In genomic region chr11:64804346-64805210, GRCh38 we compare ENCODE assay signal across 9 cellular contexts. TPM values are rescaled to one million over a fixed set of nuclear protein-coding genes. Genes with fewer than 3 reads are reported as not detected.
DNase-seq lines count a peak whose midpoint lies in the region; ATAC-seq and TF ChIP-seq lines count a peak whose summit lies in the region.
"Had no signal": no experiment of that assay in that cellular context is flagged by ENCODE, and none has a peak within 500 bp of the region (broad histone marks: within the 10 kb centered on the region; RNA-seq: fewer than 3 reads in every experiment).

No MANE protein-coding gene starts in this region.

- H3K9me3 ChIP-seq in SK-N-MC (ENCODE audit: low read depth, low read length): no peaks in the 10 kb centered on the region
- no peaks in the 10 kb centered on the region for H3K9me3 ChIP-seq in gastroesophageal sphincter
- H3K9me3 ChIP-seq in stomach: no peaks in the 10 kb centered on the region
- H3K9me3 ChIP-seq: BE2C had no signal

- CTCF ChIA-PET in activated CD4-positive, alpha-beta T cell treated with anti-CD3 and anti-CD28 coated beads for 36 hours (lab: Charles Lee): interaction anchor here (0.7 to 1.4 kb wide), 3 partner anchors 17 to 194 kb away, joined by 3 read pairs; no protein-coding TSS in a partner anchor

- H3K9me3 Mint-ChIP-seq in activated CD4-positive, alpha-beta T cell treated with anti-CD3 and anti-CD28 coated beads for 36 hours (ENCODE audit: low read depth): no peaks in the 10 kb centered on the region

- H3K27me3 ChIP-seq in gastroesophageal sphincter: no peaks in the 10 kb centered on the region
- H3K27me3 ChIP-seq in stomach: no peaks in the 10 kb centered on the region
- H3K27me3 ChIP-seq: BE2C had no signal

- POLR2A ChIA-PET in activated CD4-positive, alpha-beta T cell treated with anti-CD3 and anti-CD28 coated beads for 36 hours (lab: Charles Lee): no interaction called here

- H3K36me3 Mint-ChIP-seq in activated CD4-positive, alpha-beta T cell treated with anti-CD3 and anti-CD28 coated beads for 36 hours (ENCODE audit: low read depth): peaks cover 16% of the 10 kb centered on the region

- H3K27me3 Mint-ChIP-seq in activated CD4-positive, alpha-beta T cell treated with anti-CD3 and anti-CD28 coated beads for 36 hours: no peaks in the 10 kb centered on the region

- H3K36me3 ChIP-seq in SK-N-MC (ENCODE audit: insufficient read depth, low read length) (peaks cover 13% of the 10 kb centered on the region; the same call in 1 of the 2 replicates), gastroesophageal sphincter (peaks cover 0 to 54% of the 10 kb centered on the region in 2 donors), stomach (peaks cover 10 to 54% (median 49%) of the 10 kb centered on the region in 4 donors)
- H3K36me3 ChIP-seq: BE2C had no signal

- H3K27ac Mint-ChIP-seq in activated CD4-positive, alpha-beta T cell treated with anti-CD3 and anti-CD28 coated beads for 36 hours: no peak overlapping the region

- peak overlapping the region; percentile 75 for H3K4me3 Mint-ChIP-seq in activated CD4-positive, alpha-beta T cell treated with anti-CD3 and anti-CD28 coated beads for 36 hours

- no peak for TF ChIP-seq CTCF in gastroesophageal sphincter (IDR thresholded peaks at IDR 0.05)
- no peak for TF ChIP-seq CTCF in stomach (IDR thresholded peaks at IDR 0.05)

- DNase-seq in activated CD4-positive, alpha-beta T cell treated with anti-CD3 and anti-CD28 coated beads for 36 hours: peak; percentile 45
- no peak for DNase-seq in activated CD4-positive, alpha-beta T cell treated with anti-CD3 and anti-CD28 coated beads for 1 hour
- DNase-seq in SK-N-MC (ENCODE audit: low read depth, low spot score) (no peak), stomach (no peak), NCI-H82 (lab: John Stamatoyannopoulos, UW) (no peak), NCI-H1417 treated with DMSO at 0.1 percent for 48 hours (lab: John Stamatoyannopoulos, UW) (no peak), NCI-H187 treated with DMSO at 0.1 percent for 48 hours (lab: John Stamatoyannopoulos, UW) (no peak)
- DNase-seq: BE2C had no signal

- 100% methylated on average over 4 of the region's 41 CpGs; no CpG with 5 or more reads in 1 of the 2 donors for WGBS in gastroesophageal sphincter (ENCODE audit: low coverage in 1 of 2), 2 donors
- 83 to 95% (median 92%) methylated on average over 10 to 41 of the region's 41 CpGs for WGBS in stomach, 5 donors

- no peak for ATAC-seq in activated CD4-positive, alpha-beta T cell treated with anti-CD3 and anti-CD28 coated beads for 36 hours
- ATAC-seq in gastroesophageal sphincter: no peak

- H3K27ac ChIP-seq in SK-N-MC (peak overlapping the region; percentile 88; the same call in 1 of the 2 replicates), gastroesophageal sphincter (peak overlapping the region in 3 of 4 donors; percentile 92 to 95 (median 92)), stomach (peak overlapping the region; percentile 78 to 91 (median 88))

- H3K4me1 Mint-ChIP-seq in activated CD4-positive, alpha-beta T cell treated with anti-CD3 and anti-CD28 coated beads for 36 hours: peaks cover 28% of the 10 kb centered on the region

- H3K9ac ChIP-seq in SK-N-MC (ENCODE audit: insufficient read length): no peak overlapping the region

- H3K4me3 ChIP-seq in SK-N-MC: 0 out of 2 replicates have a peak overlapping the region, but pooled peaks have one; percentile 94
- peak overlapping the region in 1 of 2 donors; percentile 73 for H3K4me3 ChIP-seq in gastroesophageal sphincter
- peak overlapping the region in 1 of 4 donors; percentile 73 for H3K4me3 ChIP-seq in stomach

- no peak for TF ChIP-seq POLR2A in gastroesophageal sphincter (IDR thresholded peaks at IDR 0.05)
- TF ChIP-seq POLR2A in stomach (IDR thresholded peaks at IDR 0.05): no peak

- H3K4me1 ChIP-seq in gastroesophageal sphincter (peaks cover 0 to 53% (median 28%) of the 10 kb centered on the region in 3 donors), stomach (peaks cover 28 to 54% (median 44%) of the 10 kb centered on the region in 4 donors)
- H3K4me1 ChIP-seq: BE2C had no signal

- TF ChIP-seq EP300 in gastroesophageal sphincter (IDR thresholded peaks at IDR 0.05) (no peak), stomach (IDR thresholded peaks at IDR 0.05) (no peak)

- intact Hi-C loops in activated CD4-positive, alpha-beta T cell treated with anti-CD3 and anti-CD28 coated beads for 36 hours (cut with DNase I, micrococcal nuclease): loop anchor here in 1 of 2 experiments (5.0 kb wide), 1 partner anchor 458 kb away; the partner anchor contains the start of gene POLA2
- intact Hi-C loops in stomach (cut with DNase I; ENCODE audit: low total_unique reads): no loop called here

RNA-seq across cellular contexts. Expression of gene MAP4K2, which starts 1.6 kb away (rescaled TPM):
- total RNA-seq in activated CD4-positive, alpha-beta T cell treated with anti-CD3 and anti-CD28 coated beads for 36 hours: 10 to 100 TPM; 54.0 to 57.3 TPM
- total RNA-seq in gastroesophageal sphincter (10 to 100 TPM; 17.6 to 24.0 (median 19.6) TPM), stomach (10 to 100 TPM in 2 of 5 donors, 1 to 10 TPM in 3; 2.3 to 66.9 (median 9.0) TPM)
- 10 to 100 TPM; 13.0 to 20.9 (median 13.8) TPM for polyA plus RNA-seq in stomach

RNA-seq across cellular contexts. Expression of gene MEN1, which starts 5.8 kb away (rescaled TPM):
- total RNA-seq in activated CD4-positive, alpha-beta T cell treated with anti-CD3 and anti-CD28 coated beads for 36 hours: 10 to 100 TPM; 34.8 to 38.5 TPM
- total RNA-seq in gastroesophageal sphincter: 10 to 100 TPM in 2 of 4 donors, 1 to 10 TPM in 2; 7.1 to 20.9 (median 11.6) TPM
- total RNA-seq in stomach: 10 to 100 TPM in 4 of 5 donors, 1 to 10 TPM in 1; 9.4 to 62.5 (median 16.9) TPM
- 10 to 100 TPM; 12.9 to 16.4 (median 13.6) TPM for polyA plus RNA-seq in stomach

RNA-seq across cellular contexts. Expression of gene SF1, which starts 26.2 kb away (rescaled TPM):
- total RNA-seq in activated CD4-positive, alpha-beta T cell treated with anti-CD3 and anti-CD28 coated beads for 36 hours: 100 to 1,000 TPM; 318 to 362 TPM
- total RNA-seq in gastroesophageal sphincter: 100 to 1,000 TPM; 187 to 314 (median 253) TPM
- total RNA-seq in stomach: 100 to 1,000 TPM; 235 to 341 (median 279) TPM
- 10 to 100 TPM; 57.5 to 72.1 (median 63.4) TPM for polyA plus RNA-seq in stomach

RNA-seq across cellular contexts. Expression of gene CDC42BPG, which starts 39.9 kb away (rescaled TPM):
- under 1 TPM; 0.28 to 0.39 TPM for total RNA-seq in activated CD4-positive, alpha-beta T cell treated with anti-CD3 and anti-CD28 coated beads for 36 hours
- total RNA-seq in gastroesophageal sphincter (under 1 TPM; 0.08 to 0.94 (median 0.22) TPM), stomach (10 to 100 TPM; 10.3 to 66.5 (median 53.3) TPM)
- polyA plus RNA-seq in stomach: 10 to 100 TPM in 2 of 3 donors, 1 to 10 TPM in 1; 8.9 to 20.0 (median 10.9) TPM

RNA-seq across cellular contexts. Expression of gene PYGM, which starts 44.8 kb away (rescaled TPM):
- 1 to 10 TPM in 1 of 2 experiments, under 1 TPM in 1; 0.87 to 1.5 TPM for total RNA-seq in activated CD4-positive, alpha-beta T cell treated with anti-CD3 and anti-CD28 coated beads for 36 hours
- 10 to 100 TPM; 10.5 to 55.2 (median 32.8) TPM for total RNA-seq in gastroesophageal sphincter
- 1 to 10 TPM in 2 of 5 donors, under 1 TPM in 2, not detected in 1; 0.58 to 2.0 (median 1.4) TPM for total RNA-seq in stomach
- polyA plus RNA-seq in stomach: 1 to 10 TPM in 2 of 3 donors, under 1 TPM in 1; 0.37 to 3.5 (median 3.1) TPM
